1 cellular context compared by ENCODE assay signal in the genomic region with DNA sequence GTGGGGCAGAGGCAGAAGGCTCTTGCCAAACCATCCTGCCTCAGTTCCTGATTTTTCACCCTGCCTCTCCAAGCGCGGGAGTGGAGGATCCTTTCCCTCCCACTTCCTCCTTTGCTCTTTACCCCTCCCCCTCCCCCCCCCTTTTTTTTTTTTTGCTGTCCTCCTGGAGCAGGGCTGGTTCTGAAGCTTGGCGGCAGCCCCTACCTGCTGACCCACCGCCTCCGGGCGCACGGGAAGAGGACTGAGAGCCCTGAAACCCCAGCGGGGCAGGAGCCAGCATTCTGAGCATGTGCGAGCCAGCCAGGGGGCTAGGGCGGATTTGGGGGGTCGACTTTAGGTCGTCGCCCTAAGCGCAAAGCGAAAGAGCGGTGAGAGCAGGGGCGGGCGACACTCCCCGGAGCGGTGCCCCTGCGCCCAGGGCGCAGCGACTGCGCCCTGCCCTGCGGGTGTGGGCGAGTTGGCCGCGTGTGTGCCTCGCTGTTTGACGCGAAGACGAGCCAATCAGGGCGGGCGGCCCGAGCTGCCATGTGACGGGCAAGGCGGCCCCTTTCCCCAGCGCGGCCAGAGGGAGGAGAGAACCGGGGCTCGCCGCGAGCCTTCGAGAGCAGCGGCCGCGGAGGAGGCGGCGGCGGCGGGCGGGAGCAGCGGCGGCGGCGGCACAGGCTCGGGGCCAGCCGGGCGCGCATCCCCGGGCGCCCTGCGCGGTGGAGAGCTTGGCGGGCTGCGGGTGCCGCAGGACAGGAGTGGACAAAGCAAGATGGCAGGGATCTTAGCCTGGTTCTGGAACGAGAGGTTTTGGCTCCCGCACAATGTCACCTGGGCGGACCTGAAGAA.
TF ChIP-seq lines count a peak whose summit lies in the region.

A gene with protein sequence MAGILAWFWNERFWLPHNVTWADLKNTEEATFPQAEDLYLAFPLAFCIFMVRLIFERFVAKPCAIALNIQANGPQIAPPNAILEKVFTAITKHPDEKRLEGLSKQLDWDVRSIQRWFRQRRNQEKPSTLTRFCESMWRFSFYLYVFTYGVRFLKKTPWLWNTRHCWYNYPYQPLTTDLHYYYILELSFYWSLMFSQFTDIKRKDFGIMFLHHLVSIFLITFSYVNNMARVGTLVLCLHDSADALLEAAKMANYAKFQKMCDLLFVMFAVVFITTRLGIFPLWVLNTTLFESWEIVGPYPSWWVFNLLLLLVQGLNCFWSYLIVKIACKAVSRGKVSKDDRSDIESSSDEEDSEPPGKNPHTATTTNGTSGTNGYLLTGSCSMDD (plus strand): TSS at position 581 of the 834 bp plus-strand sequence. CDS start 177 bp downstream, at position 758.

TF ChIP-seq in HEK293, 187 proteins besides CTCF, POLR2A, EP300 and RAD21 (continued from another document and continues in another):
- TF ChIP-seq, protein P1, sequence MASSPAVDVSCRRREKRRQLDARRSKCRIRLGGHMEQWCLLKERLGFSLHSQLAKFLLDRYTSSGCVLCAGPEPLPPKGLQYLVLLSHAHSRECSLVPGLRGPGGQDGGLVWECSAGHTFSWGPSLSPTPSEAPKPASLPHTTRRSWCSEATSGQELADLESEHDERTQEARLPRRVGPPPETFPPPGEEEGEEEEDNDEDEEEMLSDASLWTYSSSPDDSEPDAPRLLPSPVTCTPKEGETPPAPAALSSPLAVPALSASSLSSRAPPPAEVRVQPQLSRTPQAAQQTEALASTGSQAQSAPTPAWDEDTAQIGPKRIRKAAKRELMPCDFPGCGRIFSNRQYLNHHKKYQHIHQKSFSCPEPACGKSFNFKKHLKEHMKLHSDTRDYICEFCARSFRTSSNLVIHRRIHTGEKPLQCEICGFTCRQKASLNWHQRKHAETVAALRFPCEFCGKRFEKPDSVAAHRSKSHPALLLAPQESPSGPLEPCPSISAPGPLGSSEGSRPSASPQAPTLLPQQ (tag by site-specific recombination; IDR thresholded peaks at IDR 0.05): peak; percentile 71; the same call in 1 of the 2 replicates
- no peak for TF ChIP-seq MZF1 (tag by site-specific recombination; IDR thresholded peaks at IDR 0.05; ENCODE audit: borderline replicate concordance)
- TF ChIP-seq, protein P2, sequence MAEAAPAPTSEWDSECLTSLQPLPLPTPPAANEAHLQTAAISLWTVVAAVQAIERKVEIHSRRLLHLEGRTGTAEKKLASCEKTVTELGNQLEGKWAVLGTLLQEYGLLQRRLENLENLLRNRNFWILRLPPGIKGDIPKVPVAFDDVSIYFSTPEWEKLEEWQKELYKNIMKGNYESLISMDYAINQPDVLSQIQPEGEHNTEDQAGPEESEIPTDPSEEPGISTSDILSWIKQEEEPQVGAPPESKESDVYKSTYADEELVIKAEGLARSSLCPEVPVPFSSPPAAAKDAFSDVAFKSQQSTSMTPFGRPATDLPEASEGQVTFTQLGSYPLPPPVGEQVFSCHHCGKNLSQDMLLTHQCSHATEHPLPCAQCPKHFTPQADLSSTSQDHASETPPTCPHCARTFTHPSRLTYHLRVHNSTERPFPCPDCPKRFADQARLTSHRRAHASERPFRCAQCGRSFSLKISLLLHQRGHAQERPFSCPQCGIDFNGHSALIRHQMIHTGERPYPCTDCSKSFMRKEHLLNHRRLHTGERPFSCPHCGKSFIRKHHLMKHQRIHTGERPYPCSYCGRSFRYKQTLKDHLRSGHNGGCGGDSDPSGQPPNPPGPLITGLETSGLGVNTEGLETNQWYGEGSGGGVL (tag by site-specific recombination; IDR thresholded peaks at IDR 0.05): no peak
- TF ChIP-seq ZNF121 (tag by site-specific recombination; IDR thresholded peaks at IDR 0.05): no peak
- peak; percentile 79 for TF ChIP-seq GLIS2 (tag by site-specific recombination; IDR thresholded peaks at IDR 0.05)
- TF ChIP-seq, protein P3, sequence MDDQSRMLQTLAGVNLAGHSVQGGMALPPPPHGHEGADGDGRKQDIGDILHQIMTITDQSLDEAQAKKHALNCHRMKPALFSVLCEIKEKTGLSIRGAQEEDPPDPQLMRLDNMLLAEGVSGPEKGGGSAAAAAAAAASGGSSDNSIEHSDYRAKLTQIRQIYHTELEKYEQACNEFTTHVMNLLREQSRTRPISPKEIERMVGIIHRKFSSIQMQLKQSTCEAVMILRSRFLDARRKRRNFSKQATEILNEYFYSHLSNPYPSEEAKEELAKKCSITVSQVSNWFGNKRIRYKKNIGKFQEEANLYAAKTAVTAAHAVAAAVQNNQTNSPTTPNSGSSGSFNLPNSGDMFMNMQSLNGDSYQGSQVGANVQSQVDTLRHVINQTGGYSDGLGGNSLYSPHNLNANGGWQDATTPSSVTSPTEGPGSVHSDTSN (CRISPR knock-in tag; IDR thresholded peaks at IDR 0.05): peak; percentile 96
- 0 out of 2 replicates have a peak, but pooled peaks have one; percentile 10 for TF ChIP-seq ZNF677 (tag by site-specific recombination; IDR thresholded peaks at IDR 0.05)
- TF ChIP-seq ZNF530 (tag by site-specific recombination; IDR thresholded peaks at IDR 0.05; ENCODE audit: low read depth): no peak
- TF ChIP-seq ZXDB (tag by site-specific recombination; IDR thresholded peaks at IDR 0.05): peak; percentile 99
- no peak for TF ChIP-seq ZNF571 (tag by site-specific recombination; IDR thresholded peaks at IDR 0.05)
- no peak for TF ChIP-seq ZNF670 (tag by site-specific recombination; IDR thresholded peaks at IDR 0.05; ENCODE audit: low read depth)
- no peak; the same call in 1 of the 2 replicates for TF ChIP-seq WT1 (tag by site-specific recombination; IDR thresholded peaks at IDR 0.05)
- peak; percentile 65; the same call in 1 of the 2 replicates for TF ChIP-seq ZNF610 (tag by site-specific recombination; IDR thresholded peaks at IDR 0.05; ENCODE audit: borderline replicate concordance)
- no peak for TF ChIP-seq ZNF350 (tag by site-specific recombination; IDR thresholded peaks at IDR 0.05)
- TF ChIP-seq ZNF529 (tag by site-specific recombination; IDR thresholded peaks at IDR 0.05; ENCODE audit: insufficient replicate concordance): no peak
- TF ChIP-seq KLF10 (tag by site-specific recombination; IDR thresholded peaks at IDR 0.05): no peak
- TF ChIP-seq, protein P4, sequence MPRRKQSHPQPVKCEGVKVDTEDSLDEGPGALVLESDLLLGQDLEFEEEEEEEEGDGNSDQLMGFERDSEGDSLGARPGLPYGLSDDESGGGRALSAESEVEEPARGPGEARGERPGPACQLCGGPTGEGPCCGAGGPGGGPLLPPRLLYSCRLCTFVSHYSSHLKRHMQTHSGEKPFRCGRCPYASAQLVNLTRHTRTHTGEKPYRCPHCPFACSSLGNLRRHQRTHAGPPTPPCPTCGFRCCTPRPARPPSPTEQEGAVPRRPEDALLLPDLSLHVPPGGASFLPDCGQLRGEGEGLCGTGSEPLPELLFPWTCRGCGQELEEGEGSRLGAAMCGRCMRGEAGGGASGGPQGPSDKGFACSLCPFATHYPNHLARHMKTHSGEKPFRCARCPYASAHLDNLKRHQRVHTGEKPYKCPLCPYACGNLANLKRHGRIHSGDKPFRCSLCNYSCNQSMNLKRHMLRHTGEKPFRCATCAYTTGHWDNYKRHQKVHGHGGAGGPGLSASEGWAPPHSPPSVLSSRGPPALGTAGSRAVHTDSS (tag by site-specific recombination; IDR thresholded peaks at IDR 0.05): no peak
- TF ChIP-seq TCF7L2 (IDR thresholded peaks at IDR 0.05; ENCODE audit: borderline replicate concordance, low read depth, low read length): no peak
- TF ChIP-seq, protein P5, sequence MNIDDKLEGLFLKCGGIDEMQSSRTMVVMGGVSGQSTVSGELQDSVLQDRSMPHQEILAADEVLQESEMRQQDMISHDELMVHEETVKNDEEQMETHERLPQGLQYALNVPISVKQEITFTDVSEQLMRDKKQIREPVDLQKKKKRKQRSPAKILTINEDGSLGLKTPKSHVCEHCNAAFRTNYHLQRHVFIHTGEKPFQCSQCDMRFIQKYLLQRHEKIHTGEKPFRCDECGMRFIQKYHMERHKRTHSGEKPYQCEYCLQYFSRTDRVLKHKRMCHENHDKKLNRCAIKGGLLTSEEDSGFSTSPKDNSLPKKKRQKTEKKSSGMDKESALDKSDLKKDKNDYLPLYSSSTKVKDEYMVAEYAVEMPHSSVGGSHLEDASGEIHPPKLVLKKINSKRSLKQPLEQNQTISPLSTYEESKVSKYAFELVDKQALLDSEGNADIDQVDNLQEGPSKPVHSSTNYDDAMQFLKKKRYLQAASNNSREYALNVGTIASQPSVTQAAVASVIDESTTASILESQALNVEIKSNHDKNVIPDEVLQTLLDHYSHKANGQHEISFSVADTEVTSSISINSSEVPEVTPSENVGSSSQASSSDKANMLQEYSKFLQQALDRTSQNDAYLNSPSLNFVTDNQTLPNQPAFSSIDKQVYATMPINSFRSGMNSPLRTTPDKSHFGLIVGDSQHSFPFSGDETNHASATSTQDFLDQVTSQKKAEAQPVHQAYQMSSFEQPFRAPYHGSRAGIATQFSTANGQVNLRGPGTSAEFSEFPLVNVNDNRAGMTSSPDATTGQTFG (tag by site-specific recombination; IDR thresholded peaks at IDR 0.05; ENCODE audit: borderline replicate concordance): no peak
- no peak for TF ChIP-seq ZNF623 (tag by site-specific recombination; IDR thresholded peaks at IDR 0.05)
- TF ChIP-seq ZBTB20 (tag by site-specific recombination; IDR thresholded peaks at IDR 0.05): peak; percentile 72
- TF ChIP-seq, protein P6, sequence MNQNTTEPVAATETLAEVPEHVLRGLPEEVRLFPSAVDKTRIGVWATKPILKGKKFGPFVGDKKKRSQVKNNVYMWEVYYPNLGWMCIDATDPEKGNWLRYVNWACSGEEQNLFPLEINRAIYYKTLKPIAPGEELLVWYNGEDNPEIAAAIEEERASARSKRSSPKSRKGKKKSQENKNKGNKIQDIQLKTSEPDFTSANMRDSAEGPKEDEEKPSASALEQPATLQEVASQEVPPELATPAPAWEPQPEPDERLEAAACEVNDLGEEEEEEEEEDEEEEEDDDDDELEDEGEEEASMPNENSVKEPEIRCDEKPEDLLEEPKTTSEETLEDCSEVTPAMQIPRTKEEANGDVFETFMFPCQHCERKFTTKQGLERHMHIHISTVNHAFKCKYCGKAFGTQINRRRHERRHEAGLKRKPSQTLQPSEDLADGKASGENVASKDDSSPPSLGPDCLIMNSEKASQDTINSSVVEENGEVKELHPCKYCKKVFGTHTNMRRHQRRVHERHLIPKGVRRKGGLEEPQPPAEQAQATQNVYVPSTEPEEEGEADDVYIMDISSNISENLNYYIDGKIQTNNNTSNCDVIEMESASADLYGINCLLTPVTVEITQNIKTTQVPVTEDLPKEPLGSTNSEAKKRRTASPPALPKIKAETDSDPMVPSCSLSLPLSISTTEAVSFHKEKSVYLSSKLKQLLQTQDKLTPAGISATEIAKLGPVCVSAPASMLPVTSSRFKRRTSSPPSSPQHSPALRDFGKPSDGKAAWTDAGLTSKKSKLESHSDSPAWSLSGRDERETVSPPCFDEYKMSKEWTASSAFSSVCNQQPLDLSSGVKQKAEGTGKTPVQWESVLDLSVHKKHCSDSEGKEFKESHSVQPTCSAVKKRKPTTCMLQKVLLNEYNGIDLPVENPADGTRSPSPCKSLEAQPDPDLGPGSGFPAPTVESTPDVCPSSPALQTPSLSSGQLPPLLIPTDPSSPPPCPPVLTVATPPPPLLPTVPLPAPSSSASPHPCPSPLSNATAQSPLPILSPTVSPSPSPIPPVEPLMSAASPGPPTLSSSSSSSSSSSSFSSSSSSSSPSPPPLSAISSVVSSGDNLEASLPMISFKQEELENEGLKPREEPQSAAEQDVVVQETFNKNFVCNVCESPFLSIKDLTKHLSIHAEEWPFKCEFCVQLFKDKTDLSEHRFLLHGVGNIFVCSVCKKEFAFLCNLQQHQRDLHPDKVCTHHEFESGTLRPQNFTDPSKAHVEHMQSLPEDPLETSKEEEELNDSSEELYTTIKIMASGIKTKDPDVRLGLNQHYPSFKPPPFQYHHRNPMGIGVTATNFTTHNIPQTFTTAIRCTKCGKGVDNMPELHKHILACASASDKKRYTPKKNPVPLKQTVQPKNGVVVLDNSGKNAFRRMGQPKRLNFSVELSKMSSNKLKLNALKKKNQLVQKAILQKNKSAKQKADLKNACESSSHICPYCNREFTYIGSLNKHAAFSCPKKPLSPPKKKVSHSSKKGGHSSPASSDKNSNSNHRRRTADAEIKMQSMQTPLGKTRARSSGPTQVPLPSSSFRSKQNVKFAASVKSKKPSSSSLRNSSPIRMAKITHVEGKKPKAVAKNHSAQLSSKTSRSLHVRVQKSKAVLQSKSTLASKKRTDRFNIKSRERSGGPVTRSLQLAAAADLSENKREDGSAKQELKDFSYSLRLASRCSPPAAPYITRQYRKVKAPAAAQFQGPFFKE (tag by site-specific recombination; IDR thresholded peaks at IDR 0.05; ENCODE audit: borderline replicate concordance): no peak
- no peak for TF ChIP-seq ZNF202 (tag by site-specific recombination; IDR thresholded peaks at IDR 0.05; ENCODE audit: borderline replicate concordance)
- TF ChIP-seq ZNF843 (tag by site-specific recombination; IDR thresholded peaks at IDR 0.05): 0 out of 2 replicates have a peak, but pooled peaks have one; percentile 22
- no peak for TF ChIP-seq ZNF23 (tag by site-specific recombination; IDR thresholded peaks at IDR 0.05; ENCODE audit: borderline replicate concordance)
- TF ChIP-seq, protein P7, sequence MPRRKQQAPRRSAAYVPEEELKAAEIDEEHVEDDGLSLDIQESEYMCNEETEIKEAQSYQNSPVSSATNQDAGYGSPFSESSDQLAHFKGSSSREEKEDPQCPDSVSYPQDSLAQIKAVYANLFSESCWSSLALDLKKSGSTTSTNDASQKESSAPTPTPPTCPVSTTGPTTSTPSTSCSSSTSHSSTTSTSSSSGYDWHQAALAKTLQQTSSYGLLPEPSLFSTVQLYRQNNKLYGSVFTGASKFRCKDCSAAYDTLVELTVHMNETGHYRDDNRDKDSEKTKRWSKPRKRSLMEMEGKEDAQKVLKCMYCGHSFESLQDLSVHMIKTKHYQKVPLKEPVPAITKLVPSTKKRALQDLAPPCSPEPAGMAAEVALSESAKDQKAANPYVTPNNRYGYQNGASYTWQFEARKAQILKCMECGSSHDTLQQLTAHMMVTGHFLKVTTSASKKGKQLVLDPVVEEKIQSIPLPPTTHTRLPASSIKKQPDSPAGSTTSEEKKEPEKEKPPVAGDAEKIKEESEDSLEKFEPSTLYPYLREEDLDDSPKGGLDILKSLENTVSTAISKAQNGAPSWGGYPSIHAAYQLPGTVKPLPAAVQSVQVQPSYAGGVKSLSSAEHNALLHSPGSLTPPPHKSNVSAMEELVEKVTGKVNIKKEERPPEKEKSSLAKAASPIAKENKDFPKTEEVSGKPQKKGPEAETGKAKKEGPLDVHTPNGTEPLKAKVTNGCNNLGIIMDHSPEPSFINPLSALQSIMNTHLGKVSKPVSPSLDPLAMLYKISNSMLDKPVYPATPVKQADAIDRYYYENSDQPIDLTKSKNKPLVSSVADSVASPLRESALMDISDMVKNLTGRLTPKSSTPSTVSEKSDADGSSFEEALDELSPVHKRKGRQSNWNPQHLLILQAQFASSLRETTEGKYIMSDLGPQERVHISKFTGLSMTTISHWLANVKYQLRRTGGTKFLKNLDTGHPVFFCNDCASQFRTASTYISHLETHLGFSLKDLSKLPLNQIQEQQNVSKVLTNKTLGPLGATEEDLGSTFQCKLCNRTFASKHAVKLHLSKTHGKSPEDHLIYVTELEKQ (tag by site-specific recombination; IDR thresholded peaks at IDR 0.05; ENCODE audit: borderline replicate concordance): no peak
- TF ChIP-seq KLF7 (tag by site-specific recombination; IDR thresholded peaks at IDR 0.05; ENCODE audit: borderline replicate concordance): peak; percentile 92
- no peak for TF ChIP-seq GLI4 (tag by site-specific recombination; IDR thresholded peaks at IDR 0.05)
- TF ChIP-seq ZNF404 (tag by site-specific recombination; IDR thresholded peaks at IDR 0.05): no peak
- no peak for TF ChIP-seq ZNF776 (tag by site-specific recombination; IDR thresholded peaks at IDR 0.05; ENCODE audit: borderline replicate concordance)
- TF ChIP-seq, protein P8, sequence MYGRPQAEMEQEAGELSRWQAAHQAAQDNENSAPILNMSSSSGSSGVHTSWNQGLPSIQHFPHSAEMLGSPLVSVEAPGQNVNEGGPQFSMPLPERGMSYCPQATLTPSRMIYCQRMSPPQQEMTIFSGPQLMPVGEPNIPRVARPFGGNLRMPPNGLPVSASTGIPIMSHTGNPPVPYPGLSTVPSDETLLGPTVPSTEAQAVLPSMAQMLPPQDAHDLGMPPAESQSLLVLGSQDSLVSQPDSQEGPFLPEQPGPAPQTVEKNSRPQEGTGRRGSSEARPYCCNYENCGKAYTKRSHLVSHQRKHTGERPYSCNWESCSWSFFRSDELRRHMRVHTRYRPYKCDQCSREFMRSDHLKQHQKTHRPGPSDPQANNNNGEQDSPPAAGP (tag by site-specific recombination; IDR thresholded peaks at IDR 0.05): no peak
